In genomic region chr2:70115646-70116442, GRCh38 we compare ENCODE assay signal across 8 cellular contexts. TPM values are rescaled to one million over a fixed set of nuclear protein-coding genes. Genes with fewer than 3 reads are reported as not detected.
DNase-seq lines count a peak whose midpoint lies in the region; ATAC-seq and TF ChIP-seq lines count a peak whose summit lies in the region.

No MANE protein-coding gene starts in this region.

- H3K4me3 ChIP-seq in GM12864 (ENCODE audit: low read depth, low read length) = peak overlapping the region; percentile 37
- no peak overlapping the region for H3K4me3 ChIP-seq in OCI-LY7 (ENCODE audit: low read depth, low read length, poor library complexity, severe bottlenecking)
- H3K4me3 ChIP-seq in mucosa of descending colon = no peak overlapping the region

- H3K27ac Mint-ChIP-seq in progenitor cell of endocrine pancreas = no peak overlapping the region

- H3K27ac ChIP-seq in OCI-LY7 (ENCODE audit: low read depth, low read length, poor library complexity, severe bottlenecking) = no peak overlapping the region

- H3K9me3 ChIP-seq in OCI-LY7 (ENCODE audit: low read length) (no peaks in the 10 kb centered on the region), mucosa of descending colon (no peaks in the 10 kb centered on the region)

- no peaks in the 10 kb centered on the region for H3K9me2 ChIP-seq in OCI-LY7 (ENCODE audit: insufficient read depth, low read length)

- H3K79me2 ChIP-seq in OCI-LY7 (ENCODE audit: insufficient read depth, low read depth, low read length) = no peaks in the 10 kb centered on the region

- no peaks in the 10 kb centered on the region for H3K9me3 Mint-ChIP-seq in progenitor cell of endocrine pancreas (ENCODE audit: low read depth)

- no peak overlapping the region for H3K4me3 Mint-ChIP-seq in progenitor cell of endocrine pancreas (ENCODE audit: low read depth)

- no peaks in the 10 kb centered on the region for H4K20me1 ChIP-seq in OCI-LY7 (ENCODE audit: insufficient read depth, low read length)

- BruUV-seq in OCI-LY7 (replicated peaks; lab: Mats Ljungman, UMichigan) = no TSS peak

- peaks cover 22% of the 10 kb centered on the region for H3K4me1 Mint-ChIP-seq in progenitor cell of endocrine pancreas (ENCODE audit: low read depth)

- peak overlapping the region; percentile 57; the same call in 1 of the 2 replicates for H2AFZ ChIP-seq in OCI-LY7 (ENCODE audit: low read length)

- no peaks in the 10 kb centered on the region for H3K36me3 ChIP-seq in OCI-LY7 (ENCODE audit: insufficient read depth, low read length)
- H3K36me3 ChIP-seq in mucosa of descending colon (ENCODE audit: low read depth) = no peaks in the 10 kb centered on the region

- intact Hi-C loops in OCI-LY7 (cut with micrococcal nuclease; ENCODE audit: unreplicated experiment) (no loop called here), mucosa of descending colon (cut with DNase I, micrococcal nuclease) (no loop called here)

- peak; percentile 56 for ATAC-seq in GM21528 (IDR thresholded peaks at IDR 0.05; ENCODE audit: low FRiP score, unreplicated experiment)
- peak; percentile 40 for ATAC-seq in mucosa of descending colon
- no peak for ATAC-seq in HG03520 (IDR thresholded peaks at IDR 0.05; ENCODE audit: unreplicated experiment)

- TF ChIP-seq CTCF in GM12864 (IDR thresholded peaks at IDR 0.05; ENCODE audit: low read depth, low read length, missing control alignments) = no peak
- TF ChIP-seq CTCF in OCI-LY7 (conservative IDR thresholded peaks at IDR 0.05; ENCODE audit: low read length) = no peak
- no peak for TF ChIP-seq CTCF in mucosa of descending colon (IDR thresholded peaks at IDR 0.05)
- no peak for TF ChIP-seq CTCF in progenitor cell of endocrine pancreas (IDR thresholded peaks at IDR 0.05; ENCODE audit: unreplicated experiment)

- H3K36me3 Mint-ChIP-seq in progenitor cell of endocrine pancreas (ENCODE audit: insufficient read depth) = no peaks in the 10 kb centered on the region

- H3K4me2 ChIP-seq in OCI-LY7 (ENCODE audit: low read length) = peak overlapping the region; percentile 4; the same call in 1 of the 2 replicates

- CTCF ChIA-PET in OCI-LY7 (lab: Charles Lee; ENCODE audit: unreplicated experiment) = no interaction called here

- POLR2A ChIA-PET in OCI-LY7 (lab: Charles Lee) = interaction anchor here (0.8 to 2.4 kb wide), 8 partner anchors 8 to 27 kb away, joined by 4 to 13 read pairs (median 6); no protein-coding TSS in a partner anchor

- no peaks in the 10 kb centered on the region for H3K27me3 Mint-ChIP-seq in progenitor cell of endocrine pancreas

- DNase-seq in GM12864 (ENCODE audit: low read depth) (no peak), OCI-LY7 (ENCODE audit: low spot score) (no peak), mucosa of descending colon (no peak), progenitor cell of endocrine pancreas (ENCODE audit: low spot score, unreplicated experiment) (no peak), islet precursor cell (no peak)
- no peak for DNase-seq in stimulated activated CD8-positive, alpha-beta memory T cell treated with anti-CD3 and anti-CD28 coated beads, Interleukin-4, amount 100 ng/mL, for 48 hours

- H3K4me1 ChIP-seq in OCI-LY7 (ENCODE audit: insufficient read depth, low read length, poor library complexity, severe bottlenecking) (peaks cover 61% of the 10 kb centered on the region), mucosa of descending colon (ENCODE audit: low read depth) (peaks cover 6% of the 10 kb centered on the region)

RNA-seq across cellular contexts. Expression of gene PCBP1, which starts 28.6 kb away (rescaled TPM):
- 54.8 and 58.2 TPM in 2 replicates for total RNA-seq in OCI-LY7 (2014; rRNA removed; shearing (Covaris generic))
- total RNA-seq in OCI-LY7 (2022) (393 and 423 TPM in 2 replicates), mucosa of descending colon (100 to 1,000 TPM; 243 to 383 (median 266) TPM), progenitor cell of endocrine pancreas (295 and 305 TPM in 2 replicates)
